9 cellular contexts compared by ENCODE assay signal in genomic region chr20:45049904-45050471, GRCh38. TPM values are rescaled to one million over a fixed set of nuclear protein-coding genes. Genes with fewer than 3 reads are reported as not detected.
DNase-seq lines count a peak whose midpoint lies in the region; ATAC-seq and TF ChIP-seq lines count a peak whose summit lies in the region.
"Had no signal": no experiment of that assay in that cellular context is flagged by ENCODE, and none has a peak within 500 bp of the region (broad histone marks: within the 10 kb centered on the region; RNA-seq: fewer than 3 reads in every experiment).

No MANE protein-coding gene starts in this region.

- no peak overlapping the region for H4K91ac ChIP-seq in mesenchymal stem cell (ENCODE audit: low read length)

- no peak overlapping the region for H2AFZ ChIP-seq in mesenchymal stem cell (ENCODE audit: low read depth, low read length)

- CTCF ChIA-PET in CD8-positive, alpha-beta T cell (lab: Charles Lee): interaction anchor here (0.7 to 5.6 kb wide), 6 partner anchors 10 to 243 kb away, joined by 3 to 44 read pairs (median 4); no protein-coding TSS in a partner anchor
- CTCF ChIA-PET in naive thymus-derived CD4-positive, alpha-beta T cell (lab: Charles Lee): interaction anchor here (0.9 to 4.0 kb wide), 3 partner anchors 11 to 61 kb away, joined by 5 to 16 read pairs (median 8); no protein-coding TSS in a partner anchor

- no peak overlapping the region for H3K23ac ChIP-seq in mesenchymal stem cell (ENCODE audit: low read length in 2 of 2)

- no peak overlapping the region for H4K8ac ChIP-seq in mesenchymal stem cell (ENCODE audit: low read length)

- H3K27ac ChIP-seq in CD8-positive, alpha-beta T cell (ENCODE audit: low read depth, low read length): peak overlapping the region; percentile 4
- H3K27ac ChIP-seq in naive thymus-derived CD4-positive, alpha-beta T cell (ENCODE audit: low read depth, low read length): peak overlapping the region; percentile 54
- H3K27ac ChIP-seq in mesenchymal stem cell (ENCODE audit: low read length, poor library complexity, severe bottlenecking): no peak overlapping the region

- peak in 1 of 7 experiments; percentile 18 for DNase-seq in CD8-positive, alpha-beta T cell
- peak; percentile 43 to 67 for DNase-seq in Kasumi-1 (lab: John Stamatoyannopoulos, UW)
- DNase-seq in activated naive CD4-positive, alpha-beta T cell treated with anti-CD3 and anti-CD28 coated beads, Interleukin-2, amount 50 U/mL, for 16 hours: peak; percentile 18
- no peak for DNase-seq in naive thymus-derived CD4-positive, alpha-beta T cell
- DNase-seq in BE2C: no peak
- no peak for DNase-seq in glomerular visceral epithelial cell (ENCODE audit: extremely low spot score)
- DNase-seq in mesenchymal stem cell: no peak

- H3K4me1 Mint-ChIP-seq in CD8-positive, alpha-beta T cell (ENCODE audit: low read depth): peaks cover 78% of the 10 kb centered on the region
- H3K4me1 Mint-ChIP-seq in naive thymus-derived CD4-positive, alpha-beta T cell: peaks cover 57 to 87% (median 80%) of the 10 kb centered on the region in 7 donors

- peak; percentile 22 for ATAC-seq in CD8-positive, alpha-beta T cell
- peak; percentile 19 for ATAC-seq in naive thymus-derived CD4-positive, alpha-beta T cell
- ATAC-seq in GM18519 (IDR thresholded peaks at IDR 0.05; ENCODE audit: low FRiP score, unreplicated experiment): no peak
- ATAC-seq: Panc1 had no signal

- peak overlapping the region; percentile 91 for H3K27ac Mint-ChIP-seq in CD8-positive, alpha-beta T cell
- peak overlapping the region; percentile 59 to 93 (median 84) for H3K27ac Mint-ChIP-seq in naive thymus-derived CD4-positive, alpha-beta T cell

- POLR2A ChIA-PET in CD8-positive, alpha-beta T cell (lab: Charles Lee): interaction anchor here (0.6 to 1.3 kb wide), 5 partner anchors 15 to 155 kb away, joined by 3 to 4 read pairs (median 3); no protein-coding TSS in a partner anchor
- POLR2A ChIA-PET in naive thymus-derived CD4-positive, alpha-beta T cell (lab: Charles Lee): no interaction called here

- no peak overlapping the region for H2BK120ac ChIP-seq in mesenchymal stem cell (ENCODE audit: low read depth, low read length)

- no peak overlapping the region for H3K9ac ChIP-seq in mesenchymal stem cell (ENCODE audit: low read length)

- no peak overlapping the region for H3K14ac ChIP-seq in mesenchymal stem cell (ENCODE audit: low read length in 2 of 2)

- H2BK12ac ChIP-seq in mesenchymal stem cell (ENCODE audit: low read length in 2 of 2): no peak overlapping the region

- no peaks in the 10 kb centered on the region for H3K27me3 Mint-ChIP-seq in CD8-positive, alpha-beta T cell (ENCODE audit: low read depth)
- H3K27me3 Mint-ChIP-seq in naive thymus-derived CD4-positive, alpha-beta T cell: no peaks in the 10 kb centered on the region

- H2BK15ac ChIP-seq in mesenchymal stem cell (ENCODE audit: low read depth, poor library complexity, severe bottlenecking): no peak overlapping the region

- H3K36me3 ChIP-seq in CD8-positive, alpha-beta T cell (ENCODE audit: insufficient read depth, low read length): peaks cover 10% of the 10 kb centered on the region
- peaks cover 6 to 53% (median 12%) of the 10 kb centered on the region in 3 experiments for H3K36me3 ChIP-seq in naive thymus-derived CD4-positive, alpha-beta T cell (ENCODE audit: control insufficient read depth in 2 of 3, insufficient read depth in 3 of 3, low read length in 3 of 3)
- H3K36me3 ChIP-seq in BE2C (peaks cover 4% of the 10 kb centered on the region; the same call in 1 of the 2 replicates), mesenchymal stem cell (ENCODE audit: control insufficient read depth in 1 of 2, insufficient read depth in 2 of 2, low read depth in 1 of 2, low read length in 2 of 2) (peaks cover 0 to 2% of the 10 kb centered on the region in 2 experiments)

- peak overlapping the region; percentile 70 for H3K4me3 Mint-ChIP-seq in CD8-positive, alpha-beta T cell
- H3K4me3 Mint-ChIP-seq in naive thymus-derived CD4-positive, alpha-beta T cell: peak overlapping the region; percentile 62 to 89 (median 68)

- no peak overlapping the region for H3K18ac ChIP-seq in mesenchymal stem cell (ENCODE audit: low read depth in 1 of 2, low read length in 2 of 2)

- H3K4me2 ChIP-seq in mesenchymal stem cell (ENCODE audit: low read length, poor library complexity, severe bottlenecking): no peak overlapping the region

- H3K9me3 ChIP-seq in CD8-positive, alpha-beta T cell (ENCODE audit: low read length): no peaks in the 10 kb centered on the region
- no peaks in the 10 kb centered on the region for H3K9me3 ChIP-seq in naive thymus-derived CD4-positive, alpha-beta T cell (ENCODE audit: control insufficient read depth in 2 of 3, low read length in 3 of 3)
- H3K9me3 ChIP-seq in BE2C: no peaks in the 10 kb centered on the region
- no peaks in the 10 kb centered on the region for H3K9me3 ChIP-seq in mesenchymal stem cell (ENCODE audit: control insufficient read depth, low read length)

- WGBS in mesenchymal stem cell: 77% methylated on average over 4 of the region's 5 CpGs

- intact Hi-C loops in CD8-positive, alpha-beta T cell (cut with DNase I, micrococcal nuclease): no loop called here
- intact Hi-C loops in naive thymus-derived CD4-positive, alpha-beta T cell (cut with micrococcal nuclease): loop anchor here in 1 of 2 donors (1.0 kb wide), 1 partner anchor 7 kb away; no protein-coding TSS in a partner anchor

- peaks cover 77% of the 10 kb centered on the region for H3K36me3 Mint-ChIP-seq in CD8-positive, alpha-beta T cell
- peaks cover 2 to 41% (median 12%) of the 10 kb centered on the region in 5 donors for H3K36me3 Mint-ChIP-seq in naive thymus-derived CD4-positive, alpha-beta T cell

- no peak overlapping the region for H3K4me3 ChIP-seq in CD8-positive, alpha-beta T cell (ENCODE audit: low read depth, low read length)
- H3K4me3 ChIP-seq in naive thymus-derived CD4-positive, alpha-beta T cell (ENCODE audit: low read length): no peak overlapping the region
- H3K4me3 ChIP-seq in BE2C (ENCODE audit: low read depth, low read length): no peak overlapping the region
- H3K4me3 ChIP-seq in mesenchymal stem cell (ENCODE audit: insufficient read depth in 1 of 2, low read depth in 1 of 2, low read length in 2 of 2): no peak overlapping the region

- H2AK5ac ChIP-seq in mesenchymal stem cell (ENCODE audit: low read length, severe bottlenecking): no peak overlapping the region

- no peaks in the 10 kb centered on the region for H3K27me3 ChIP-seq in CD8-positive, alpha-beta T cell (ENCODE audit: insufficient read depth, low read length)
- H3K27me3 ChIP-seq in naive thymus-derived CD4-positive, alpha-beta T cell (ENCODE audit: control insufficient read depth in 2 of 2, insufficient read depth in 2 of 2, low read length in 2 of 2): no peaks in the 10 kb centered on the region
- no peaks in the 10 kb centered on the region for H3K27me3 ChIP-seq in BE2C
- no peaks in the 10 kb centered on the region for H3K27me3 ChIP-seq in mesenchymal stem cell (ENCODE audit: control insufficient read depth in 1 of 2, insufficient read depth in 1 of 2, low read length in 2 of 2)

- peaks cover 67% of the 10 kb centered on the region for H3K4me1 ChIP-seq in CD8-positive, alpha-beta T cell (ENCODE audit: insufficient read depth, low read length)
- peaks cover 56 to 58% of the 10 kb centered on the region in 2 donors for H3K4me1 ChIP-seq in naive thymus-derived CD4-positive, alpha-beta T cell (ENCODE audit: control insufficient read depth in 2 of 2, insufficient read depth in 2 of 2, low read length in 2 of 2)
- no peaks in the 10 kb centered on the region for H3K4me1 ChIP-seq in BE2C
- peaks cover 2% of the 10 kb centered on the region for H3K4me1 ChIP-seq in mesenchymal stem cell (ENCODE audit: control insufficient read depth, insufficient read depth, low read depth, low read length)

- H3K9me3 Mint-ChIP-seq in CD8-positive, alpha-beta T cell: no peaks in the 10 kb centered on the region
- no peaks in the 10 kb centered on the region for H3K9me3 Mint-ChIP-seq in naive thymus-derived CD4-positive, alpha-beta T cell

- no peak overlapping the region for H2BK5ac ChIP-seq in mesenchymal stem cell (ENCODE audit: low read depth, low read length, poor library complexity, severe bottlenecking)

- H3K79me1 ChIP-seq in mesenchymal stem cell (replicated peaks; ENCODE audit: low read length, poor library complexity, severe bottlenecking): peaks cover 18% of the 10 kb centered on the region

- no peak overlapping the region for H3K4ac ChIP-seq in mesenchymal stem cell (ENCODE audit: low read depth in 1 of 2, low read length in 2 of 2)

- no peak for TF ChIP-seq CTCF in CD8-positive, alpha-beta T cell (IDR thresholded peaks at IDR 0.05)
- no peak for TF ChIP-seq CTCF in BE2C (IDR thresholded peaks at IDR 0.05; ENCODE audit: low read depth, low read length)

RNA-seq across cellular contexts. Expression of gene KCNS1, which starts 50.9 kb away (rescaled TPM):
- total RNA-seq in CD8-positive, alpha-beta T cell: not detected
- under 1 TPM in 1 of 5 experiments, not detected in 4; 0.12 TPM for total RNA-seq in naive thymus-derived CD4-positive, alpha-beta T cell
- under 1 TPM; 0.07 to 0.08 TPM for polyA plus RNA-seq in naive thymus-derived CD4-positive, alpha-beta T cell
- 0.23 TPM for polyA plus RNA-seq in BE2C (2012; ENCODE audit: insufficient read depth, insufficient read length, low read depth)
- polyA plus RNA-seq in mesenchymal stem cell (2013, experiment 1 of 2): 0.03 TPM
- polyA plus RNA-seq in mesenchymal stem cell (2013, experiment 2 of 2): 0.01 TPM

Comparison
In these comparisons a context has a peak if more than half of its experiments do, and no peak if none do; other contexts are left out.
1. DNase-seq: peak in Kasumi-1 (2 of 2) and activated naive CD4-positive, alpha-beta T cell treated with anti-CD3 and anti-CD28 coated beads, Interleukin-2, amount 50 U/mL, for 16 hours (single experiment); none in naive thymus-derived CD4-positive, alpha-beta T cell (0 of 9), BE2C (single experiment), glomerular visceral epithelial cell (single experiment) and mesenchymal stem cell (single experiment).